In genomic region chr1:212188599-212189351, GRCh38 we compare ENCODE assay signal across 17 cellular contexts.
DNase-seq lines count a peak whose midpoint lies in the region; ATAC-seq and FAIRE-seq lines count a peak whose summit lies in the region.
"Had no signal": no experiment of that assay in that cellular context is flagged by ENCODE, and none has a peak within 500 bp of the region (broad histone marks: within the 10 kb centered on the region; RNA-seq: fewer than 3 reads in every experiment).

No MANE protein-coding gene starts in this region.

- POLR2A ChIA-PET in T-cell (lab: Charles Lee) = no interaction called here

- no peaks in the 10 kb centered on the region for H3K9me3 Mint-ChIP-seq in T-cell
- no peaks in the 10 kb centered on the region for H3K9me3 Mint-ChIP-seq in stimulated activated naive B cell treated with anti-CD40 and anti-IgM and Interleukin-4, amounts not matched to agents 10 μg/mL and 1 μg/mL and 100 μg/mL, for 72 hours
- H3K9me3 Mint-ChIP-seq: nephron had no signal

- no peaks in the 10 kb centered on the region for H3K27me3 Mint-ChIP-seq in T-cell
- no peaks in the 10 kb centered on the region for H3K27me3 Mint-ChIP-seq in stimulated activated naive B cell treated with anti-CD40 and anti-IgM and Interleukin-4, amounts not matched to agents 10 μg/mL and 1 μg/mL and 100 μg/mL, for 72 hours

- no peaks in the 10 kb centered on the region for H3K36me3 ChIP-seq in effector memory CD4-positive, alpha-beta T cell (ENCODE audit: control insufficient read depth, insufficient read depth, low read length)
- H3K36me3 ChIP-seq: brain microvascular endothelial cell, tibial artery, WERI-Rb-1 had no signal

- H3K4me3 ChIP-seq in effector memory CD4-positive, alpha-beta T cell (ENCODE audit: insufficient read depth, low read depth, low read length, poor library complexity, severe bottlenecking) = no peak overlapping the region
- H3K4me3 ChIP-seq: K562, tibial artery had no signal

- peaks cover 25 to 35% (median 31%) of the 10 kb centered on the region in 3 donors for H3K4me1 Mint-ChIP-seq in T-cell
- H3K4me1 Mint-ChIP-seq in stimulated activated naive B cell treated with anti-CD40 and anti-IgM and Interleukin-4, amounts not matched to agents 10 μg/mL and 1 μg/mL and 100 μg/mL, for 72 hours = peaks cover 20 to 32% of the 10 kb centered on the region in 2 donors
- H3K4me1 Mint-ChIP-seq: nephron had no signal

- H3K27me3 ChIP-seq in effector memory CD4-positive, alpha-beta T cell (replicated peaks; ENCODE audit: control insufficient read depth, insufficient read depth, low read length, poor library complexity, severe bottlenecking) = no peaks in the 10 kb centered on the region
- H3K27me3 ChIP-seq: brain microvascular endothelial cell, tibial artery had no signal

- no peaks in the 10 kb centered on the region for H3K9me3 ChIP-seq in effector memory CD4-positive, alpha-beta T cell (ENCODE audit: control insufficient read depth, low read length)
- H3K9me3 ChIP-seq: tibial artery had no signal

- peaks cover 5% of the 10 kb centered on the region for H3K4me1 ChIP-seq in effector memory CD4-positive, alpha-beta T cell (ENCODE audit: control insufficient read depth, insufficient read depth, low read length, poor library complexity, severe bottlenecking)

- no peaks in the 10 kb centered on the region for H3K36me3 Mint-ChIP-seq in T-cell
- no peaks in the 10 kb centered on the region for H3K36me3 Mint-ChIP-seq in stimulated activated naive B cell treated with anti-CD40 and anti-IgM and Interleukin-4, amounts not matched to agents 10 μg/mL and 1 μg/mL and 100 μg/mL, for 72 hours

- ATAC-seq in T-cell (replicated peaks in 1 of 4) (peak in 3 of 4 experiments; percentile 43 to 68 (median 45)), HG03135 (IDR thresholded peaks at IDR 0.05; ENCODE audit: unreplicated experiment) (no peak)
- peak; percentile 74 to 78 for ATAC-seq in stimulated activated naive B cell treated with anti-CD40 and anti-IgM and Interleukin-4, amounts not matched to agents 10 μg/mL and 1 μg/mL and 100 μg/mL, for 72 hours (replicated peaks)
- ATAC-seq: HCT116, K562 had no signal

- FAIRE-seq in frontal cortex (lab: Jason Lieb, UNC) = no peak
- FAIRE-seq: K562 had no signal

- CTCF ChIA-PET in T-cell (lab: Charles Lee) = no interaction called here

- no peak overlapping the region for H3K27ac Mint-ChIP-seq in T-cell
- peak overlapping the region; percentile 38 for H3K27ac Mint-ChIP-seq in stimulated activated naive B cell treated with anti-CD40 and anti-IgM and Interleukin-4, amounts not matched to agents 10 μg/mL and 1 μg/mL and 100 μg/mL, for 72 hours
- H3K27ac Mint-ChIP-seq: nephron had no signal

- no peak overlapping the region for H3K27ac ChIP-seq in effector memory CD4-positive, alpha-beta T cell (ENCODE audit: insufficient read depth, low read length, poor library complexity, severe bottlenecking)
- H3K27ac ChIP-seq: brain microvascular endothelial cell, tibial artery, WERI-Rb-1 had no signal

- DNase-seq in activated gamma-delta T cell treated with Interleukin-2 at 50 U/mL for 16 hours = peak; percentile 29
- no peak for DNase-seq in activated gamma-delta T cell (lab: John Stamatoyannopoulos, UW)
- peak in 4 of 34 experiments; percentile 1 to 5 (median 2) for DNase-seq in T-cell
- peak in 2 of 3 donors; percentile 5 to 8 for DNase-seq in effector memory CD4-positive, alpha-beta T cell
- DNase-seq in stimulated activated naive B cell treated with anti-CD40 and anti-IgM and Interleukin-4, amounts not matched to agents 10 μg/mL and 1 μg/mL and 100 μg/mL, for 72 hours = no peak
- no peak for DNase-seq in frontal cortex (ENCODE audit: low spot score in 2 of 2)
- DNase-seq in HUDEP-2 (lab: John Stamatoyannopoulos, UW; ENCODE audit: unreplicated experiment in 76 of 76) = no peak
- DNase-seq: NCI-H1436, OCI-M1, retina, tibial artery, WERI-Rb-1 had no signal

- H3K4me3 Mint-ChIP-seq in T-cell = no peak overlapping the region
- H3K4me3 Mint-ChIP-seq in stimulated activated naive B cell treated with anti-CD40 and anti-IgM and Interleukin-4, amounts not matched to agents 10 μg/mL and 1 μg/mL and 100 μg/mL, for 72 hours = no peak overlapping the region
- H3K4me3 Mint-ChIP-seq: nephron had no signal

Comparison
In these comparisons a context has a peak if more than half of its experiments do, and no peak if none do; other contexts are left out.
1. DNase-seq: peak in activated gamma-delta T cell treated with Interleukin-2 at 50 U/mL for 16 hours (single experiment) and effector memory CD4-positive, alpha-beta T cell (2 of 3); none in activated gamma-delta T cell (single experiment), stimulated activated naive B cell treated with anti-CD40 and anti-IgM and Interleukin-4, amounts not matched to agents 10 μg/mL and 1 μg/mL and 100 μg/mL, for 72 hours (single experiment), frontal cortex (0 of 2) and HUDEP-2 (0 of 76).